Comparison of ENCODE assay signal across 11 cellular contexts in the genomic region with DNA sequence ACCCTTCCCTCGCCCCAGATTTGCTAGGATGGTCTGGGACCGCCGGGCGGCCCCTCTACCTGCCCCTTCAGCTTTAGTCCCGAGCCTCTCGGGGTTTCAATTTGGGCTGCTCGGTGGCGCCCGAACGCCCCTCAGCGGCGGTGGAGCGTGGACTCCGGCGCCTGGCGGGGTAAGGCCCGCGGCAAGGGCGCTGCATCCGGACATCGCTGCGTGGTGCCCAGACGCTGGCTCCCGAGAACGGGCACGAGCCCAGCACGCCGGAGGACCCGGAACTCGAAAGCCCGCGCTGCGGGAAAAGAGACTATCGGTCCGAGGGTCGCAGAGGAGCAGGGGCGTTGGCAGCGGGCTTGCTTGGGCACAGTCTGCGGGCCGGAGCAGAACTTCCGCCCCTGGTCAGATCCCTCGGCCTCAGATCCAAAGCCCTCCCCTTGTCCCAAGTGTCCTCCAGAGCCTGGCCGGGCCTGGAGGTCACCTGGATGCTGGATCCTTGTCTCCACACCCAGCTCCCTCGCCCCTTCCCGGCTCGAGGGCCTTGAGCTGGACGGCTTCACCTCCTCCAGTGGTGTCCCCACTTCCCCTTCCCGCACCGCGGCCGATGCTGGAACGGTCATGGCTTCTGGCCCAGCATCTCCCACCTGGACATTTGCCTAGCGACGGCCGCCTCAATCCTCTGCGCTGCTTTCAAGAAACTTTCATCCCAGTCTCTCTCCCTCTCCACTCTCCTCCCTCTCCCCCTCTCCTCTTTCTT. TPM values are rescaled to one million over a fixed set of nuclear protein-coding genes. Genes with fewer than 3 reads are reported as not detected.
DNase-seq lines count a peak whose midpoint lies in the region; ATAC-seq and TF ChIP-seq lines count a peak whose summit lies in the region.
"Had no signal": no experiment of that assay in that cellular context is flagged by ENCODE, and none has a peak within 500 bp of the region (broad histone marks: within the 10 kb centered on the region; RNA-seq: fewer than 3 reads in every experiment).

No MANE protein-coding gene starts in this region.

- peaks cover 34% of the 10 kb centered on the region for H4K20me1 ChIP-seq in hepatocyte (ENCODE audit: insufficient read depth, poor library complexity, severe bottlenecking)

- ATAC-seq in GM19397 (IDR thresholded peaks at IDR 0.05; ENCODE audit: unreplicated experiment), result no peak
- no peak for ATAC-seq in GM21576 (IDR thresholded peaks at IDR 0.05; ENCODE audit: unreplicated experiment)

- peaks cover 37% of the 10 kb centered on the region for H3K4me1 Mint-ChIP-seq in activated CD4-positive, alpha-beta memory T cell treated with anti-CD3 and anti-CD28 coated beads, Interleukin-2, amount 10 ng/mL, durations not matched to agents 7 days and 5 days

- DNase-seq in NCI-H526 (lab: John Stamatoyannopoulos, UW), result peak; percentile 5 to 61
- no peak for DNase-seq in NCI-H526 treated with DMSO at 0.1 percent for 48 hours (lab: John Stamatoyannopoulos, UW)
- DNase-seq in activated CD4-positive, alpha-beta memory T cell treated with anti-CD3 and anti-CD28 coated beads, Interleukin-2, amount 10 ng/mL, durations not matched to agents 7 days and 5 days, result no peak
- DNase-seq in hepatocyte (ENCODE audit: low spot score), result peak; percentile 40
- DNase-seq in sigmoid colon, result peak; percentile 64
- DNase-seq in medulla oblongata (ENCODE audit: extremely low spot score), result no peak
- DNase-seq: cortex of kidney; HFFc6; stimulated activated CD4-positive, alpha-beta T cell treated with anti-CD3 and anti-CD28 coated beads, Interleukin-12 subunit alpha, Interleukin-12 subunit beta, amount 100 ng/mL, for 4 hours had no signal

- CTCF ChIA-PET in activated CD4-positive, alpha-beta memory T cell treated with anti-CD3 and anti-CD28 coated beads, Interleukin-2, amount 10 ng/mL, durations not matched to agents 7 days and 5 days (lab: Charles Lee), result no interaction called here

- H2AFZ ChIP-seq in hepatocyte, result no peak overlapping the region

- H3K27me3 Mint-ChIP-seq in activated CD4-positive, alpha-beta memory T cell treated with anti-CD3 and anti-CD28 coated beads, Interleukin-2, amount 10 ng/mL, durations not matched to agents 7 days and 5 days, result peaks cover 55% of the 10 kb centered on the region

- H3K27ac ChIP-seq in hepatocyte (no peak overlapping the region), sigmoid colon (no peak overlapping the region)

- no peaks in the 10 kb centered on the region for H3K36me3 Mint-ChIP-seq in activated CD4-positive, alpha-beta memory T cell treated with anti-CD3 and anti-CD28 coated beads, Interleukin-2, amount 10 ng/mL, durations not matched to agents 7 days and 5 days (ENCODE audit: low read depth)

- no peak overlapping the region for H3K27ac Mint-ChIP-seq in activated CD4-positive, alpha-beta memory T cell treated with anti-CD3 and anti-CD28 coated beads, Interleukin-2, amount 10 ng/mL, durations not matched to agents 7 days and 5 days
- H3K27ac Mint-ChIP-seq: HFFc6 had no signal

- H3K9me3 ChIP-seq in hepatocyte (ENCODE audit: low read depth) (no peaks in the 10 kb centered on the region), sigmoid colon (peaks cover 0 to 8% (median 0%) of the 10 kb centered on the region in 4 donors)

- TF ChIP-seq CTCF in hepatocyte (IDR thresholded peaks at IDR 0.05; ENCODE audit: poor library complexity) (peak; percentile 21), sigmoid colon (IDR thresholded peaks at IDR 0.05) (no peak)

- intact Hi-C loops in sigmoid colon (cut with DNase I), result no loop called here

- H3K79me2 ChIP-seq in hepatocyte, result no peaks in the 10 kb centered on the region

- no peaks in the 10 kb centered on the region for H3K9me3 Mint-ChIP-seq in activated CD4-positive, alpha-beta memory T cell treated with anti-CD3 and anti-CD28 coated beads, Interleukin-2, amount 10 ng/mL, durations not matched to agents 7 days and 5 days

- H3K4me3 Mint-ChIP-seq in activated CD4-positive, alpha-beta memory T cell treated with anti-CD3 and anti-CD28 coated beads, Interleukin-2, amount 10 ng/mL, durations not matched to agents 7 days and 5 days, result peak overlapping the region; percentile 15
- H3K4me3 Mint-ChIP-seq: HFFc6 had no signal

- no peak for TF ChIP-seq POLR2A in sigmoid colon (IDR thresholded peaks at IDR 0.05)

- H3K4me3 ChIP-seq in hepatocyte, result peak overlapping the region; percentile 24
- H3K4me3 ChIP-seq in sigmoid colon, result no peak overlapping the region

- POLR2A ChIA-PET in activated CD4-positive, alpha-beta memory T cell treated with anti-CD3 and anti-CD28 coated beads, Interleukin-2, amount 10 ng/mL, durations not matched to agents 7 days and 5 days (lab: Charles Lee), result interaction anchor here (0.6 to 0.7 kb wide), 2 partner anchors 8 to 84 kb away, joined by 3 to 4 read pairs; no protein-coding TSS in a partner anchor

- H3K4me1 ChIP-seq in hepatocyte (ENCODE audit: insufficient read depth) (peaks cover 36% of the 10 kb centered on the region), sigmoid colon (peaks cover 2 to 39% (median 33%) of the 10 kb centered on the region in 4 donors)

- H3K4me2 ChIP-seq in hepatocyte, result peak overlapping the region; percentile 99

- H3K36me3 ChIP-seq in hepatocyte (replicated peaks; ENCODE audit: insufficient read depth, low read depth) (no peaks in the 10 kb centered on the region), sigmoid colon (peaks cover 0 to 31% (median 9%) of the 10 kb centered on the region in 4 donors)

- no peaks in the 10 kb centered on the region for H3K9me2 ChIP-seq in hepatocyte (replicated peaks; ENCODE audit: insufficient read depth)

- no peak for TF ChIP-seq EP300 in sigmoid colon (IDR thresholded peaks at IDR 0.05)

- H3K27me3 ChIP-seq in hepatocyte (peaks cover 86% of the 10 kb centered on the region), sigmoid colon (peaks cover 50 to 95% (median 70%) of the 10 kb centered on the region in 3 donors)

- WGBS in hepatocyte (ENCODE audit: low lambda C conversion rate, missing lambda C conversion rate), result 4% methylated on average over 54 of the region's 56 CpGs
- 8 to 18% methylated on average over 56 of the region's 56 CpGs for WGBS in sigmoid colon, 2 donors

RNA-seq across cellular contexts. Expression of gene OTX1, which starts 2.9 kb away (rescaled TPM):
- under 1 TPM; 0.08 to 0.30 TPM for total RNA-seq in activated CD4-positive, alpha-beta memory T cell treated with anti-CD3 and anti-CD28 coated beads, Interleukin-2, amount 10 ng/mL, durations not matched to agents 7 days and 5 days
- total RNA-seq in hepatocyte (0.07 TPM in 1 of 2 replicates, not detected in the other), sigmoid colon (under 1 TPM in 1 of 4 donors, not detected in 3; 0.54 TPM)
- polyA plus RNA-seq in hepatocyte (0.52 TPM in 1 of 2 replicates, not detected in the other), sigmoid colon (not detected)

Comparison
In these comparisons a context has a peak if more than half of its experiments do, and no peak if none do; other contexts are left out.
1. DNase-seq: peak in NCI-H526 (2 of 2), hepatocyte (single experiment) and sigmoid colon (single experiment); none in NCI-H526 treated with DMSO at 0.1 percent for 48 hours (single experiment), activated CD4-positive, alpha-beta memory T cell treated with anti-CD3 and anti-CD28 coated beads, Interleukin-2, amount 10 ng/mL, durations not matched to agents 7 days and 5 days (single experiment) and medulla oblongata (single experiment).